Comparison of ENCODE assay signal across 7 cellular contexts in genomic region chr10:99234067-99234738, GRCh38. TPM values are rescaled to one million over a fixed set of nuclear protein-coding genes. Genes with fewer than 3 reads are reported as not detected.
DNase-seq lines count a peak whose midpoint lies in the region; ATAC-seq, FAIRE-seq and TF ChIP-seq lines count a peak whose summit lies in the region.

No MANE protein-coding gene starts in this region.

- H3K79me2 ChIP-seq in K562 (ENCODE audit: control insufficient read depth, insufficient read depth, low read length), result no peaks in the 10 kb centered on the region

- no peaks in the 10 kb centered on the region for H4K20me1 ChIP-seq in K562 (replicated peaks; ENCODE audit: control insufficient read depth, insufficient read depth, low read length)

- FAIRE-seq in K562 (lab: Jason Lieb, UNC), result no peak

- POLR2A ChIA-PET in K562 (lab: Yijun Ruan, JAX), result no interaction called here

- 11% methylated on average over 20 of the region's 45 CpGs for WGBS in K562 (ENCODE audit: insufficient coverage, low coverage, missing lambda C conversion rate)

- H3K36me3 ChIP-seq in K562 (ENCODE audit: control insufficient read depth, insufficient read depth, low read length), result no peaks in the 10 kb centered on the region

- intact Hi-C loops in K562 (cut with micrococcal nuclease), result no loop called here

- no peak for TF ChIP-seq RAD21 in K562 (CRISPR knock-in tag; conservative IDR thresholded peaks at IDR 0.05 in 1 of 2, IDR thresholded peaks at IDR 0.05 in 1 of 2)

- H3K4me3 ChIP-seq in K562, result no peak overlapping the region

- ATAC-seq in GM18505 (IDR thresholded peaks at IDR 0.05; ENCODE audit: unreplicated experiment), result peak; percentile 96
- no peak for ATAC-seq in K562

- H3K9me1 ChIP-seq in K562 (ENCODE audit: control insufficient read depth, insufficient read depth, low read length), result no peaks in the 10 kb centered on the region

- H3K4me2 ChIP-seq in K562 (ENCODE audit: insufficient read depth, low read length), result no peak overlapping the region

- no peak overlapping the region for H3K9ac ChIP-seq in K562 (ENCODE audit: insufficient read depth in 1 of 2, low read depth in 2 of 2, low read length in 2 of 2)

- CTCF ChIA-PET in K562 (lab: Yijun Ruan, JAX; ENCODE audit: low intra/inter-chr PET ratio), result no interaction called here

- in situ Hi-C loops in K562 (cut with MboI), result no loop called here

- peaks cover 0 to 12% of the 10 kb centered on the region in 2 experiments; a peak in 2 of 5 replicates for H3K4me1 ChIP-seq in K562 (replicated peaks in 1 of 2; ENCODE audit: control insufficient read depth in 2 of 2, insufficient read depth in 2 of 2, low read length in 2 of 2)

- H3K9me3 ChIP-seq in K562 (replicated peaks; ENCODE audit: control insufficient read depth, insufficient read depth, low read depth, low read length), result no peaks in the 10 kb centered on the region

- peak overlapping the region; percentile 45 for H2AFZ ChIP-seq in K562 (ENCODE audit: low read depth, low read length)

- TF ChIP-seq EP300 in K562 (IDR thresholded peaks at IDR 0.05; ENCODE audit: low read length), result no peak

- no peak overlapping the region for H3K27ac ChIP-seq in K562 (ENCODE audit: extremely low read depth, low read depth, low read length)

- H3K27me3 ChIP-seq in K562 (ENCODE audit: control insufficient read depth in 2 of 2, insufficient read depth in 2 of 2, low read length in 2 of 2), result peaks cover 14 to 45% of the 10 kb centered on the region in 2 experiments; a peak in 3 of 5 replicates

- peak; percentile 15 for DNase-seq in HCEC 1CT
- peak; percentile 30 for DNase-seq in NCI-H510A treated with DMSO at 0.1 percent for 48 hours (lab: John Stamatoyannopoulos, UW)
- DNase-seq in K562 (ENCODE audit: extremely low read depth in 1 of 4, low spot score in 3 of 4), result peak in 2 of 4 experiments; percentile 7 to 10
- DNase-seq in iPS-NIHi7 (ENCODE audit: extremely low spot score), result peak; percentile 57
- peak; percentile 9 for DNase-seq in stimulated activated CD4-positive, alpha-beta T cell treated with anti-CD3 and anti-CD28 coated beads, Interleukin-12 subunit alpha, Interleukin-12 subunit beta, amount 100 ng/mL, for 4 hours
- no peak for DNase-seq in dedifferentiated amniotic fluid mesenchymal stem cell (ENCODE audit: extremely low spot score)

- no peak for TF ChIP-seq CTCF in K562 (IDR thresholded peaks at IDR 0.05 in 2 of 3, conservative IDR thresholded peaks at IDR 0.05 in 1 of 3; ENCODE audit: insufficient read depth in 2 of 3, low read depth in 1 of 3, low read length in 3 of 3)

- BruUV-seq in K562 (replicated peaks; lab: Mats Ljungman, UMichigan), result no TSS peak

- TF ChIP-seq POLR2A in GM18505 (IDR thresholded peaks at IDR 0.05; ENCODE audit: borderline replicate concordance, extremely low read depth, insufficient read depth, insufficient read length) (no peak), K562 (conservative IDR thresholded peaks at IDR 0.05) (no peak)

TF ChIP-seq in K562, 482 proteins besides CTCF, POLR2A, EP300 and RAD21:
- TF ChIP-seq U2AF2 (optimal IDR thresholded peaks at IDR 0.05; ENCODE audit: low read depth, low read length), result no peak
- TF ChIP-seq E2F6 (IDR thresholded peaks at IDR 0.05; ENCODE audit: borderline replicate concordance in 1 of 2, extremely low read depth in 1 of 2, insufficient read depth in 1 of 2, insufficient read length in 1 of 2, low read depth in 1 of 2, low read length in 1 of 2, poor library complexity in 1 of 2, severe bottlenecking in 1 of 2), result peak in 1 of 2 experiments; percentile 69

RNA-seq across cellular contexts. Expression of gene HPSE2, which starts 1.4 kb away (rescaled TPM):
- total RNA-seq in K562 (2011; cell fraction: chromatin; rRNA removed; ENCODE audit: low replicate concordance), result 0.19 TPM in 1 of 2 replicates, not detected in the other
- not detected in 2 replicates for total RNA-seq in K562 (2011; cell fraction: nucleolus; rRNA removed)
- 0.15 TPM in 1 of 2 replicates, not detected in the other for total RNA-seq in K562 (2011; cell fraction: nucleoplasm; rRNA removed)
- total RNA-seq in K562 (2014; rRNA removed) (0.04 TPM in 1 of 2 replicates, not detected in the other), K562 (2014; rRNA removed; fragmentation: Illumina TruSeq; extraction: Trizol) (0.03 and 0.04 TPM in 2 replicates), K562 (2015; rRNA removed; fragmentation: Illumina TruSeq; extraction: Trizol) (0.07 and 0.08 TPM in 2 replicates), K562 (2021) (0.16 TPM in 1 of 2 replicates, not detected in the other)
- polyA plus RNA-seq in K562 (2011; rRNA removed) (0.04 and 0.10 TPM in 2 replicates), K562 (2014; fragmentation: Illumina TruSeq; extraction: Trizol) (0.04 TPM in 2 replicates), K562 (2014; fragmentation: Nextera tagmentation; extraction: Ambion mirVana) (under 1 TPM; 0.03 to 0.04 TPM), K562 (2014; rRNA removed) (0.03 TPM in 1 of 2 replicates, not detected in the other)
- 0.07 TPM in 1 of 2 replicates, not detected in the other for polyA plus RNA-seq in K562 (2011; cell fraction: cytosol; rRNA removed)
- polyA plus RNA-seq in K562 (2011; cell fraction: nucleus; rRNA removed), result 0.07 and 0.10 TPM in 2 replicates
- polyA plus RNA-seq in K562 (2012), result 0.10 TPM in 1 of 2 replicates, not detected in the other
- 0.03 and 0.07 TPM in 2 replicates for polyA minus RNA-seq in K562 (2011; rRNA and poly(A)+ RNA removed)
- polyA minus RNA-seq in K562 (2011; cell fraction: cytosol; rRNA and poly(A)+ RNA removed), result not detected in 2 replicates
- under 0.01 and 0.11 TPM in 2 replicates for polyA minus RNA-seq in K562 (2011; cell fraction: nucleus; rRNA and poly(A)+ RNA removed)
